ENCODE assay signal across 11 cellular contexts in the genomic region with DNA sequence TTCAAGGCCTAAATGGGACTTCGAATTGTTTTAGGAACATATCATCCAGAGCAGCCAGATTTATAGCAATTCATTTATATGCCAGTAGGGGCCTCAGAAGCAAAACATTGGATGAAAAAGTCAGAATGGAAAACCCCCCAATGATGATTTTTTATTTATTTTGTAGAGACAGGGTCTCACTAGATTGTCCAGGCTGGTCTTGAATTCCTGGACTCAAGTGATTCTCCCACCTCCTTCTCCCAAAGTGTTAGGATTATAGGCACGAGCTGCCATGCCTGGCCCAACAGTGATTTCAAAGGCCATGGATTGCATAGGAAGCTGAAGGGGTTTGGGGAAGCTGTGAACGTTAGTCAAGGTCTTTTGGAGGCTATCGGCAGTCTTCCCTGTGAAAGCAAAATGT. TPM values are rescaled to one million over a fixed set of nuclear protein-coding genes. Genes with fewer than 3 reads are reported as not detected.
DNase-seq lines count a peak whose midpoint lies in the region; ATAC-seq, FAIRE-seq and TF ChIP-seq lines count a peak whose summit lies in the region.
"Had no signal": no experiment of that assay in that cellular context is flagged by ENCODE, and none has a peak within 500 bp of the region (broad histone marks: within the 10 kb centered on the region; RNA-seq: fewer than 3 reads in every experiment).

No MANE protein-coding gene starts in this region.

- ATAC-seq in activated B cell treated with CpG ODN at 0.5 μM for 24 hours (ENCODE audit: low read depth) (no peak), GM21447 (IDR thresholded peaks at IDR 0.05; ENCODE audit: unreplicated experiment) (no peak), GM21381 (IDR thresholded peaks at IDR 0.05; ENCODE audit: unreplicated experiment) (no peak)
- ATAC-seq in stimulated activated effector memory CD8-positive, alpha-beta T cell treated with anti-CD3 and anti-CD28 coated beads, Interleukin-12 subunit alpha, Interleukin-12 subunit beta, amount 100 ng/mL, for 72 hours, result no peak

- H3K36me3 Mint-ChIP-seq in activated B cell treated with CpG ODN at 0.5 μM for 24 hours (ENCODE audit: low read depth), result peaks cover 20% of the 10 kb centered on the region
- peaks cover 18% of the 10 kb centered on the region for H3K36me3 Mint-ChIP-seq in stimulated activated effector memory CD8-positive, alpha-beta T cell treated with anti-CD3 and anti-CD28 coated beads, Interleukin-12 subunit alpha, Interleukin-12 subunit beta, amount 100 ng/mL, for 72 hours

- no peak for DNase-seq in AG04450 (ENCODE audit: low read depth, low spot score)
- DNase-seq in activated B cell treated with CpG ODN at 0.5 μM for 24 hours, result no peak
- no peak for DNase-seq in keratinocyte (ENCODE audit: low read depth, low spot score)
- DNase-seq in posterior vena cava (ENCODE audit: low spot score), result no peak
- DNase-seq in stimulated activated effector memory CD8-positive, alpha-beta T cell treated with anti-CD3 and anti-CD28 coated beads, Interleukin-12 subunit alpha, Interleukin-12 subunit beta, amount 100 ng/mL, for 72 hours (ENCODE audit: low spot score in 2 of 2), result no peak
- DNase-seq: central memory CD4-positive, alpha-beta T cell; GDM1; T1000 had no signal

- no peaks in the 10 kb centered on the region for H4K20me1 ChIP-seq in keratinocyte (ENCODE audit: control insufficient read depth, extremely low read depth, insufficient read depth, low read length)

- no peaks in the 10 kb centered on the region; the same call in 1 of the 2 replicates for H3K9me3 ChIP-seq in AG04450 (ENCODE audit: control insufficient read depth, insufficient read depth, low read length)
- no peaks in the 10 kb centered on the region for H3K9me3 ChIP-seq in keratinocyte (ENCODE audit: control insufficient read depth, low read depth, low read length)

- no peak for FAIRE-seq in keratinocyte (lab: Jason Lieb, UNC)

- H3K4me1 Mint-ChIP-seq in activated B cell treated with CpG ODN at 0.5 μM for 24 hours, result peaks cover 62% of the 10 kb centered on the region
- H3K4me1 Mint-ChIP-seq in stimulated activated effector memory CD8-positive, alpha-beta T cell treated with anti-CD3 and anti-CD28 coated beads, Interleukin-12 subunit alpha, Interleukin-12 subunit beta, amount 100 ng/mL, for 72 hours, result peaks cover 14% of the 10 kb centered on the region

- H3K9me1 ChIP-seq in keratinocyte (ENCODE audit: control insufficient read depth, extremely low read depth, insufficient read depth, low read length), result no peaks in the 10 kb centered on the region

- H3K4me2 ChIP-seq in keratinocyte (ENCODE audit: control insufficient read depth, extremely low read depth, insufficient read depth, low read depth, low read length), result no peak overlapping the region

- H3K9ac ChIP-seq in keratinocyte (ENCODE audit: control insufficient read depth, extremely low read depth, insufficient read depth, low read length), result no peak overlapping the region

- H3K79me2 ChIP-seq in keratinocyte (ENCODE audit: control insufficient read depth, insufficient read depth, low read length), result peaks cover 8% of the 10 kb centered on the region

- CTCF ChIA-PET in AG04450 (lab: Charles Lee) (interaction anchor here (0.9 to 3.7 kb wide), 7 partner anchors 10 to 500 kb away, joined by 3 to 31 read pairs (median 6); no protein-coding TSS in a partner anchor), activated B cell treated with CpG ODN at 0.5 μM for 24 hours (lab: Charles Lee) (interaction anchor here (1.0 to 3.4 kb wide), 3 partner anchors 14 to 385 kb away, joined by 3 to 9 read pairs (median 3); no protein-coding TSS in a partner anchor)

- H3K27me3 ChIP-seq in AG04450 (ENCODE audit: control insufficient read depth, insufficient read depth, low read length) (no peaks in the 10 kb centered on the region), keratinocyte (ENCODE audit: control insufficient read depth, extremely low read depth, insufficient read depth, low read length) (no peaks in the 10 kb centered on the region)

- peak overlapping the region; percentile 14 for H3K27ac Mint-ChIP-seq in activated B cell treated with CpG ODN at 0.5 μM for 24 hours
- H3K27ac Mint-ChIP-seq in stimulated activated effector memory CD8-positive, alpha-beta T cell treated with anti-CD3 and anti-CD28 coated beads, Interleukin-12 subunit alpha, Interleukin-12 subunit beta, amount 100 ng/mL, for 72 hours, result no peak overlapping the region

- no peak overlapping the region for H3K4me3 Mint-ChIP-seq in activated B cell treated with CpG ODN at 0.5 μM for 24 hours
- H3K4me3 Mint-ChIP-seq in stimulated activated effector memory CD8-positive, alpha-beta T cell treated with anti-CD3 and anti-CD28 coated beads, Interleukin-12 subunit alpha, Interleukin-12 subunit beta, amount 100 ng/mL, for 72 hours, result no peak overlapping the region

- TF ChIP-seq CTCF in AG04450 (IDR thresholded peaks at IDR 0.05; ENCODE audit: low read depth, low read length) (peak; percentile 45), GM12872 (IDR thresholded peaks at IDR 0.05; ENCODE audit: insufficient read depth, low read depth, low read length) (peak; percentile 53; the same call in 2 of the 3 replicates), activated B cell treated with CpG ODN at 0.5 μM for 24 hours (IDR thresholded peaks at IDR 0.05) (no peak), keratinocyte (optimal IDR thresholded peaks at IDR 0.05 in 1 of 3, IDR thresholded peaks at IDR 0.05 in 1 of 3, conservative IDR thresholded peaks at IDR 0.05 in 1 of 3; ENCODE audit: extremely low read depth in 1 of 3, insufficient read depth in 2 of 3, low read length in 3 of 3) (peak in 2 of 3 experiments; percentile 33)

- dilution Hi-C loops in keratinocyte (cut with MboI; ENCODE audit: extremely low pct_ligation_motif_present, low sequenced_read_pairs), result no loop called here

- no peak overlapping the region for H2AFZ ChIP-seq in keratinocyte (ENCODE audit: control insufficient read depth, low read length)

- H3K27me3 Mint-ChIP-seq in activated B cell treated with CpG ODN at 0.5 μM for 24 hours, result no peaks in the 10 kb centered on the region

- H3K4me3 ChIP-seq in AG04450 (ENCODE audit: low read depth, low read length) (no peak overlapping the region), keratinocyte (ENCODE audit: control insufficient read depth in 2 of 3, extremely low read depth in 1 of 3, insufficient read depth in 2 of 3, low read depth in 1 of 3, low read length in 3 of 3) (no peak overlapping the region)

- H3K36me3 ChIP-seq in keratinocyte (ENCODE audit: control insufficient read depth in 2 of 2, extremely low read depth in 1 of 2, insufficient read depth in 2 of 2, low read length in 2 of 2), result no peaks in the 10 kb centered on the region

- H3K27ac ChIP-seq in AG04450 (ENCODE audit: low read depth, low read length) (no peak overlapping the region), keratinocyte (ENCODE audit: control insufficient read depth, insufficient read depth, low read length) (no peak overlapping the region)

- H3K4me1 ChIP-seq in keratinocyte (ENCODE audit: control insufficient read depth, extremely low read depth, insufficient read depth, low read length), result peaks cover 14% of the 10 kb centered on the region

- intact Hi-C loops in activated B cell treated with CpG ODN at 0.5 μM for 24 hours (cut with micrococcal nuclease) (no loop called here), posterior vena cava (cut with DNase I) (no loop called here)

- POLR2A ChIA-PET in AG04450 (lab: Yijun Ruan, JAX) (no interaction called here), activated B cell treated with CpG ODN at 0.5 μM for 24 hours (lab: Charles Lee) (interaction anchor here (0.6 kb wide), 2 partner anchors 16 to 32 kb away, joined by 3 to 4 read pairs; no protein-coding TSS in a partner anchor)

- H3K9me3 Mint-ChIP-seq in activated B cell treated with CpG ODN at 0.5 μM for 24 hours, result no peaks in the 10 kb centered on the region
- no peaks in the 10 kb centered on the region for H3K9me3 Mint-ChIP-seq in stimulated activated effector memory CD8-positive, alpha-beta T cell treated with anti-CD3 and anti-CD28 coated beads, Interleukin-12 subunit alpha, Interleukin-12 subunit beta, amount 100 ng/mL, for 72 hours

RNA-seq across cellular contexts. Expression of gene TTC7A, which starts 3.6 kb away (rescaled TPM):
- polyA plus RNA-seq in AG04450 (2011; rRNA removed) (8.4 and 11.0 TPM in 2 replicates), keratinocyte (5.7 to 10.8 TPM (median 7.0 TPM) in 3 replicates)
- 13.0 and 13.4 TPM in 2 replicates for polyA minus RNA-seq in AG04450 (2011; rRNA and poly(A)+ RNA removed)
- total RNA-seq in activated B cell treated with CpG ODN at 0.5 μM for 24 hours (117 and 127 TPM in 2 replicates), posterior vena cava (10 to 100 TPM; 23.1 to 32.7 TPM)
- polyA plus RNA-seq in keratinocyte (2011; ENCODE audit: low read depth), result 10.1 TPM
- polyA plus RNA-seq in keratinocyte (2011; cell fraction: cytosol; rRNA removed), result 6.1 and 8.7 TPM in 2 replicates
- polyA plus RNA-seq in keratinocyte (2011; cell fraction: nucleus; rRNA removed), result 13.1 and 13.4 TPM in 2 replicates
- 9.0 and 13.7 TPM in 2 replicates for polyA plus RNA-seq in keratinocyte (2012; ENCODE audit: low replicate concordance)
- polyA minus RNA-seq in keratinocyte, result 8.7 to 59.2 TPM (median 14.6 TPM) in 3 replicates
- 7.5 TPM for polyA minus RNA-seq in keratinocyte (2011; cell fraction: cytosol; rRNA and poly(A)+ RNA removed)
- polyA minus RNA-seq in keratinocyte (2011; cell fraction: nucleus; rRNA and poly(A)+ RNA removed), result 13.5 TPM in 2 replicates

RNA-seq across cellular contexts. Expression of gene MCFD2, which starts 21.9 kb away (rescaled TPM):
- 176 and 231 TPM in 2 replicates for polyA plus RNA-seq in AG04450 (2011; rRNA removed)
- polyA minus RNA-seq in AG04450 (2011; rRNA and poly(A)+ RNA removed), result 125 and 128 TPM in 2 replicates
- total RNA-seq in activated B cell treated with CpG ODN at 0.5 μM for 24 hours, result 48.0 and 50.7 TPM in 2 replicates
- 77.7 to 132 TPM (median 79.3 TPM) in 3 replicates for polyA plus RNA-seq in keratinocyte
- 37.1 TPM for polyA plus RNA-seq in keratinocyte (2011; ENCODE audit: low read depth)
- 47.2 and 86.9 TPM in 2 replicates for polyA plus RNA-seq in keratinocyte (2011; cell fraction: cytosol; rRNA removed)
- 66.7 and 79.6 TPM in 2 replicates for polyA plus RNA-seq in keratinocyte (2011; cell fraction: nucleus; rRNA removed)
- 32.9 and 72.5 TPM in 2 replicates for polyA plus RNA-seq in keratinocyte (2012; ENCODE audit: low replicate concordance)
- 67.9 to 134 TPM (median 90.8 TPM) in 3 replicates for polyA minus RNA-seq in keratinocyte
- polyA minus RNA-seq in keratinocyte (2011; cell fraction: cytosol; rRNA and poly(A)+ RNA removed), result 61.0 TPM
- polyA minus RNA-seq in keratinocyte (2011; cell fraction: nucleus; rRNA and poly(A)+ RNA removed), result 59.9 and 90.0 TPM in 2 replicates
- 100 to 1,000 TPM; 111 to 137 TPM for total RNA-seq in posterior vena cava
